ENCODE assay signal across 12 cellular contexts in genomic region chr15:82128401-82129143, GRCh38.
DNase-seq lines count a peak whose midpoint lies in the region; ATAC-seq and TF ChIP-seq lines count a peak whose summit lies in the region.
"Had no signal": no experiment of that assay in that cellular context is flagged by ENCODE, and none has a peak within 500 bp of the region (broad histone marks: within the 10 kb centered on the region; RNA-seq: fewer than 3 reads in every experiment).

No MANE protein-coding gene starts in this region.

- DNase-seq in SJCRH30 (peak; percentile 45 to 61), mesothelial cell of epicardium (ENCODE audit: low spot score in 2 of 2, unreplicated experiment in 2 of 2) (no peak), PC-9 (no peak), COLO829 (ENCODE audit: low spot score) (no peak)
- DNase-seq: activated CD4-positive, alpha-beta memory T cell treated with anti-CD3 and anti-CD28 coated beads, Interleukin-2, amount 10 ng/mL, durations not matched to agents 7 days and 5 days; mucosa of descending colon; NCI-H1436 treated with DMSO at 0.1 percent for 48 hours had no signal

- H3K27me3 Mint-ChIP-seq in mesothelial cell of epicardium (ENCODE audit: low read depth), result no peaks in the 10 kb centered on the region
- H3K27me3 Mint-ChIP-seq: activated CD4-positive, alpha-beta memory T cell treated with anti-CD3 and anti-CD28 coated beads, Interleukin-2, amount 10 ng/mL, durations not matched to agents 7 days and 5 days had no signal

- TF ChIP-seq CTCF in mesothelial cell of epicardium (IDR thresholded peaks at IDR 0.05; ENCODE audit: unreplicated experiment) (no peak), PC-9 (conservative IDR thresholded peaks at IDR 0.05) (no peak)

- CTCF ChIA-PET in PC-9 (lab: Charles Lee), result no interaction called here

- H3F3A ChIP-seq in PC-9 (ENCODE audit: insufficient read depth, low read depth), result no peaks in the 10 kb centered on the region

- H3K4me3 ChIP-seq in SJCRH30 (no peak overlapping the region), PC-9 (no peak overlapping the region)
- H3K4me3 ChIP-seq: ascending aorta, mucosa of descending colon had no signal

- H3K9me3 ChIP-seq in SJCRH30 (replicated peaks), result no peaks in the 10 kb centered on the region
- no peaks in the 10 kb centered on the region for H3K9me3 ChIP-seq in PC-9 (ENCODE audit: insufficient read depth, low read depth)
- H3K9me3 ChIP-seq: ascending aorta, mucosa of descending colon had no signal

- H3K27ac ChIP-seq in SJCRH30 (peak overlapping the region; percentile 77), PC-9 (no peak overlapping the region)
- H3K27ac ChIP-seq: ascending aorta had no signal

- H3K27me3 ChIP-seq in SJCRH30 (no peaks in the 10 kb centered on the region), PC-9 (ENCODE audit: insufficient read depth, low read depth) (no peaks in the 10 kb centered on the region)
- H3K27me3 ChIP-seq: ascending aorta had no signal

- no peaks in the 10 kb centered on the region for H3K9me2 ChIP-seq in PC-9 (ENCODE audit: insufficient read depth)

- no peak overlapping the region for H3K4me3 Mint-ChIP-seq in mesothelial cell of epicardium
- H3K4me3 Mint-ChIP-seq: activated CD4-positive, alpha-beta memory T cell treated with anti-CD3 and anti-CD28 coated beads, Interleukin-2, amount 10 ng/mL, durations not matched to agents 7 days and 5 days had no signal

- H2AFZ ChIP-seq in PC-9, result no peak overlapping the region

- peaks cover 6% of the 10 kb centered on the region for H3K36me3 Mint-ChIP-seq in mesothelial cell of epicardium

- POLR2A ChIA-PET in PC-9 (lab: Charles Lee; ENCODE audit: unreplicated experiment), result no interaction called here

- H4K20me1 ChIP-seq in PC-9 (ENCODE audit: insufficient read depth), result no peaks in the 10 kb centered on the region; the same call in 1 of the 2 replicates

- no peaks in the 10 kb centered on the region for H3K9me3 Mint-ChIP-seq in mesothelial cell of epicardium
- H3K9me3 Mint-ChIP-seq: activated CD4-positive, alpha-beta memory T cell treated with anti-CD3 and anti-CD28 coated beads, Interleukin-2, amount 10 ng/mL, durations not matched to agents 7 days and 5 days had no signal

- no peak overlapping the region for H3K4me2 ChIP-seq in PC-9

- H3K4me1 Mint-ChIP-seq in mesothelial cell of epicardium, result peaks cover 34% of the 10 kb centered on the region

- peak overlapping the region; percentile 65 for H3K27ac Mint-ChIP-seq in mesothelial cell of epicardium
- H3K27ac Mint-ChIP-seq: activated CD4-positive, alpha-beta memory T cell treated with anti-CD3 and anti-CD28 coated beads, Interleukin-2, amount 10 ng/mL, durations not matched to agents 7 days and 5 days had no signal

- ATAC-seq in GM18858 (IDR thresholded peaks at IDR 0.05; ENCODE audit: unreplicated experiment), result peak; percentile 51
- ATAC-seq in HG02981 (IDR thresholded peaks at IDR 0.05; ENCODE audit: unreplicated experiment), result peak; percentile 90
- no peak for ATAC-seq in GM18517 (IDR thresholded peaks at IDR 0.05; ENCODE audit: unreplicated experiment)
- ATAC-seq in GM21723 (IDR thresholded peaks at IDR 0.05; ENCODE audit: unreplicated experiment), result no peak
- ATAC-seq: mucosa of descending colon had no signal

- H3K4me1 ChIP-seq in SJCRH30 (peaks cover 42% of the 10 kb centered on the region), PC-9 (replicated peaks; ENCODE audit: insufficient read depth) (no peaks in the 10 kb centered on the region)
- H3K4me1 ChIP-seq: ascending aorta had no signal

- 0 out of 2 replicates have a peak, but pooled peaks cover 2% of the 10 kb centered on the region for H3K36me3 ChIP-seq in SJCRH30
- H3K36me3 ChIP-seq in PC-9 (ENCODE audit: low read depth), result peaks cover 4% of the 10 kb centered on the region; the same call in 1 of the 2 replicates
- H3K36me3 ChIP-seq: ascending aorta had no signal

- no peaks in the 10 kb centered on the region for H3K79me2 ChIP-seq in PC-9 (ENCODE audit: low read depth)

- intact Hi-C loops in PC-9 (cut with micrococcal nuclease; ENCODE audit: unreplicated experiment), result no loop called here

- no TSS peak for BruUV-seq in PC-9 (replicated peaks; lab: Mats Ljungman, UMichigan)

Comparison
In these comparisons a context has a peak if more than half of its experiments do, and no peak if none do; other contexts are left out.
1. ATAC-seq: peak in GM18858 (single experiment) and HG02981 (single experiment); none in GM18517 (single experiment) and GM21723 (single experiment).
2. DNase-seq: peak in SJCRH30 (2 of 2); none in mesothelial cell of epicardium (0 of 2), PC-9 (0 of 2) and COLO829 (single experiment).